ENCODE assay signal across 16 cellular contexts in genomic region chr2:99467390-99467789, GRCh38. TPM values are rescaled to one million over a fixed set of nuclear protein-coding genes. Genes with fewer than 3 reads are reported as not detected.
DNase-seq lines count a peak whose midpoint lies in the region; ATAC-seq and TF ChIP-seq lines count a peak whose summit lies in the region.
"Had no signal": no experiment of that assay in that cellular context is flagged by ENCODE, and none has a peak within 500 bp of the region (broad histone marks: within the 10 kb centered on the region; RNA-seq: fewer than 3 reads in every experiment).

No MANE protein-coding gene starts in this region.

- CTCF ChIA-PET in WTC11 (lab: Charles Lee) = no interaction called here

- TF ChIP-seq CTCF in heart right ventricle (IDR thresholded peaks at IDR 0.05) (no peak), WTC11 (IDR thresholded peaks at IDR 0.05) (no peak), neural crest cell (conservative IDR thresholded peaks at IDR 0.05) (no peak)

- POLR2A ChIA-PET in WTC11 (lab: Charles Lee) = no interaction called here

- no peaks in the 10 kb centered on the region for H3K27me3 Mint-ChIP-seq in WTC11 (ENCODE audit: low read depth)
- no peaks in the 10 kb centered on the region for H3K27me3 Mint-ChIP-seq in neural crest cell (ENCODE audit: low read depth)
- H3K27me3 Mint-ChIP-seq: CD4-positive, alpha-beta memory T cell had no signal

- peak overlapping the region in 7 of 10 donors; percentile 9 to 68 (median 46) for H3K27ac ChIP-seq in heart right ventricle
- peak overlapping the region; percentile 58 for H3K27ac ChIP-seq in right cardiac atrium (ENCODE audit: low read length)
- H3K27ac ChIP-seq: A549, C4-2B had no signal

- intact Hi-C loops in heart right ventricle (cut with DNase I) (no loop called here), Right ventricle myocardium inferior (cut with DNase I) (no loop called here), right cardiac atrium (cut with DNase I) (no loop called here)

- H3K36me3 Mint-ChIP-seq in WTC11 = peaks cover 19% of the 10 kb centered on the region
- peaks cover 14% of the 10 kb centered on the region for H3K36me3 Mint-ChIP-seq in neural crest cell (ENCODE audit: low read depth)

- H3K36me3 ChIP-seq in heart right ventricle = peaks cover 0 to 20% (median 2%) of the 10 kb centered on the region in 9 donors
- H3K36me3 ChIP-seq: BE2C had no signal

- no peak overlapping the region for H3K4me3 Mint-ChIP-seq in WTC11
- H3K4me3 Mint-ChIP-seq in neural crest cell = no peak overlapping the region
- H3K4me3 Mint-ChIP-seq: CD4-positive, alpha-beta memory T cell; GM23338 had no signal

- no peaks in the 10 kb centered on the region for H3K27me3 ChIP-seq in heart right ventricle
- no peaks in the 10 kb centered on the region for H3K27me3 ChIP-seq in right cardiac atrium (ENCODE audit: control insufficient read depth, insufficient read depth)
- H3K27me3 ChIP-seq: BE2C had no signal

- peaks cover 0 to 4% (median 0%) of the 10 kb centered on the region in 11 donors for H3K9me3 ChIP-seq in heart right ventricle
- no peaks in the 10 kb centered on the region for H3K9me3 ChIP-seq in right cardiac atrium (ENCODE audit: control insufficient read depth, low read length)
- H3K9me3 ChIP-seq: BE2C had no signal

- H3K9me3 Mint-ChIP-seq in WTC11 (peaks cover 14% of the 10 kb centered on the region), neural crest cell (peaks cover 6% of the 10 kb centered on the region)
- H3K9me3 Mint-ChIP-seq: CD4-positive, alpha-beta memory T cell had no signal

- 95 to 97% methylated on average over 3 of the region's 3 CpGs for WGBS in heart right ventricle, 2 donors
- 95% methylated on average over 3 of the region's 3 CpGs for WGBS in right cardiac atrium

- H3K27ac Mint-ChIP-seq in WTC11 (peak overlapping the region; percentile 37), neural crest cell (ENCODE audit: unreplicated experiment) (peak overlapping the region; percentile 62)
- H3K27ac Mint-ChIP-seq: GM23338 had no signal

- H3K4me1 Mint-ChIP-seq in WTC11 (peaks cover 40% of the 10 kb centered on the region), neural crest cell (peaks cover 23% of the 10 kb centered on the region)

- DNase-seq in heart right ventricle (no peak), Right ventricle myocardium inferior (ENCODE audit: missing footprints) (no peak), WTC11 (ENCODE audit: low spot score) (no peak), right cardiac atrium (no peak), neural crest cell (ENCODE audit: low read depth, low spot score) (no peak), NCI-H2029 (lab: John Stamatoyannopoulos, UW) (no peak), NCI-H446 treated with DMSO at 0.1 percent for 48 hours (lab: John Stamatoyannopoulos, UW) (no peak)
- DNase-seq: BE2C; CD4-positive, alpha-beta memory T cell; DMS153; DMS79 treated with DMSO at 0.1 percent for 48 hours; EL; H7 had no signal

- no peak overlapping the region for H3K4me3 ChIP-seq in heart right ventricle
- no peak overlapping the region for H3K4me3 ChIP-seq in right cardiac atrium (ENCODE audit: low read length)
- H3K4me3 ChIP-seq: A549, GM23338 had no signal

- H3K4me1 ChIP-seq in heart right ventricle (peaks cover 0 to 65% (median 40%) of the 10 kb centered on the region in 9 donors), right cardiac atrium (ENCODE audit: control insufficient read depth, insufficient read depth, low read length) (no peaks in the 10 kb centered on the region)
- H3K4me1 ChIP-seq: BE2C had no signal

- ATAC-seq in heart right ventricle (no peak), Right ventricle myocardium inferior (no peak), WTC11 (no peak), right cardiac atrium (no peak)
- ATAC-seq: A549, GM23338 had no signal

TF ChIP-seq in WTC11, 78 proteins besides CTCF, POLR2A, EP300 and RAD21:
- no peak for TF ChIP-seq ZSCAN18 (CRISPR knock-in tag; IDR thresholded peaks at IDR 0.05)
- no peak for TF ChIP-seq GTF2I (CRISPR knock-in tag; conservative IDR thresholded peaks at IDR 0.05)
- TF ChIP-seq ETV6 (CRISPR knock-in tag; IDR thresholded peaks at IDR 0.05) = no peak
- TF ChIP-seq NR1H2 (CRISPR knock-in tag; IDR thresholded peaks at IDR 0.05) = no peak
- TF ChIP-seq, protein P1, sequence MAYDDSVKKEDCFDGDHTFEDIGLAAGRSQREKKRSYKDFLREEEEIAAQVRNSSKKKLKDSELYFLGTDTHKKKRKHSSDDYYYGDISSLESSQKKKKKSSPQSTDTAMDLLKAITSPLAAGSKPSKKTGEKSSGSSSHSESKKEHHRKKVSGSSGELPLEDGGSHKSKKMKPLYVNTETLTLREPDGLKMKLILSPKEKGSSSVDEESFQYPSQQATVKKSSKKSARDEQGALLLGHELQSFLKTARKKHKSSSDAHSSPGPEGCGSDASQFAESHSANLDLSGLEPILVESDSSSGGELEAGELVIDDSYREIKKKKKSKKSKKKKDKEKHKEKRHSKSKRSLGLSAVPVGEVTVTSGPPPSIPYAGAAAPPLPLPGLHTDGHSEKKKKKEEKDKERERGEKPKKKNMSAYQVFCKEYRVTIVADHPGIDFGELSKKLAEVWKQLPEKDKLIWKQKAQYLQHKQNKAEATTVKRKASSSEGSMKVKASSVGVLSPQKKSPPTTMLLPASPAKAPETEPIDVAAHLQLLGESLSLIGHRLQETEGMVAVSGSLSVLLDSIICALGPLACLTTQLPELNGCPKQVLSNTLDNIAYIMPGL (CRISPR knock-in tag; IDR thresholded peaks at IDR 0.05) = no peak
- no peak for TF ChIP-seq ZNF317 (CRISPR knock-in tag; IDR thresholded peaks at IDR 0.05; ENCODE audit: borderline replicate concordance, low read depth)
- no peak for TF ChIP-seq SOX15 (CRISPR knock-in tag; IDR thresholded peaks at IDR 0.05)
- TF ChIP-seq ZNF281 (CRISPR knock-in tag; IDR thresholded peaks at IDR 0.05) = no peak
- no peak for TF ChIP-seq E2F5 (CRISPR knock-in tag; IDR thresholded peaks at IDR 0.05)
- TF ChIP-seq PRRX2 (CRISPR knock-in tag; IDR thresholded peaks at IDR 0.05) = no peak
- no peak for TF ChIP-seq ZNF232 (CRISPR knock-in tag; IDR thresholded peaks at IDR 0.05)
- no peak for TF ChIP-seq FOXJ3 (CRISPR knock-in tag; IDR thresholded peaks at IDR 0.05; ENCODE audit: borderline replicate concordance)

RNA-seq across cellular contexts. Expression of gene REV1, which starts 22.4 kb away (rescaled TPM):
- 10 to 100 TPM; 26.3 to 83.1 (median 31.6) TPM for total RNA-seq in heart right ventricle
- 10 to 100 TPM in 1 of 2 donors, 1 to 10 TPM in 1; 9.6 to 25.3 TPM for polyA plus RNA-seq in heart right ventricle
- 49.8 TPM for total RNA-seq in Right ventricle myocardium inferior
- total RNA-seq in WTC11 (2021) = 27.5 to 38.7 TPM (median 31.1 TPM) in 3 replicates
- total RNA-seq in right cardiac atrium = 10 to 100 TPM; 31.0 to 37.1 (median 34.3) TPM
- 16.4 TPM for polyA plus RNA-seq in right cardiac atrium
- total RNA-seq in neural crest cell = 48.6 and 49.9 TPM in 2 replicates
